14 cellular contexts compared by ENCODE assay signal in genomic region chr1:29503441-29503840, GRCh38.
DNase-seq lines count a peak whose midpoint lies in the region; ATAC-seq and TF ChIP-seq lines count a peak whose summit lies in the region.
"Had no signal": no experiment of that assay in that cellular context is flagged by ENCODE, and none has a peak within 500 bp of the region (broad histone marks: within the 10 kb centered on the region; RNA-seq: fewer than 3 reads in every experiment).

No MANE protein-coding gene starts in this region.

- H3K4me3 ChIP-seq in coronary artery (no peak overlapping the region), stomach (no peak overlapping the region), GM23248 (no peak overlapping the region)
- H3K4me3 ChIP-seq: adrenal gland, lower lobe of right lung, PC-9 had no signal

- peak; percentile 87 for DNase-seq in NCI-H128 (lab: John Stamatoyannopoulos, UW; ENCODE audit: unreplicated experiment)
- peak; percentile 89 for DNase-seq in NCI-H2196 (lab: John Stamatoyannopoulos, UW; ENCODE audit: unreplicated experiment)
- DNase-seq in coronary artery (ENCODE audit: low spot score) = peak; percentile 12
- DNase-seq in stomach = peak; percentile 4
- no peak for DNase-seq in GM23248
- DNase-seq in GM13977 (ENCODE audit: low spot score) = no peak
- DNase-seq in hippocampal formation (lab: John Stamatoyannopoulos, UW) = no peak
- DNase-seq: activated CD4-positive, alpha-beta T cell treated with anti-CD3 and anti-CD28 coated beads for 1 hour; hypothalamus; lower lobe of right lung; PC-9; T-cell had no signal

- no peaks in the 10 kb centered on the region for H3K9me2 ChIP-seq in GM23248 (ENCODE audit: insufficient read depth)

- no peak overlapping the region for H3K27ac ChIP-seq in coronary artery
- H3K27ac ChIP-seq in stomach = no peak overlapping the region
- no peak overlapping the region for H3K27ac ChIP-seq in GM23248
- H3K27ac ChIP-seq: adrenal gland, lower lobe of right lung, PC-9 had no signal

- H3K9me3 ChIP-seq in stomach = no peaks in the 10 kb centered on the region
- no peaks in the 10 kb centered on the region for H3K9me3 ChIP-seq in GM23248 (ENCODE audit: low read depth)
- H3K9me3 ChIP-seq: adrenal gland, lower lobe of right lung had no signal

- no peak overlapping the region for H3K9ac ChIP-seq in GM23248

- ATAC-seq in HG03521 (IDR thresholded peaks at IDR 0.05; ENCODE audit: unreplicated experiment) = no peak
- ATAC-seq: lower lobe of right lung, T-cell had no signal

- H3K4me2 ChIP-seq in GM23248 (ENCODE audit: unreplicated experiment) = no peak overlapping the region
- H3K4me2 ChIP-seq: PC-9 had no signal

- H3K79me2 ChIP-seq in GM23248 (ENCODE audit: insufficient read depth) = no peaks in the 10 kb centered on the region

- intact Hi-C loops in stomach (cut with DNase I; ENCODE audit: low total_unique reads) = no loop called here

- H2AFZ ChIP-seq in GM23248 = no peak overlapping the region
- H2AFZ ChIP-seq: PC-9 had no signal

- WGBS in stomach, 5 donors = 17 to 38% (median 26%) methylated on average over 3 of the region's 3 CpGs
- 44 to 54% methylated on average over 3 of the region's 3 CpGs for WGBS in GM23248 (ENCODE audit: low coverage in 1 of 2, low lambda C conversion rate in 2 of 2, missing lambda C conversion rate in 2 of 2), 2 experiments

- TF ChIP-seq EP300 in stomach (IDR thresholded peaks at IDR 0.05) = no peak

- H3F3A ChIP-seq in GM23248 (ENCODE audit: insufficient read depth) = no peaks in the 10 kb centered on the region

- H3K36me3 ChIP-seq in stomach (no peaks in the 10 kb centered on the region), GM23248 (ENCODE audit: low read depth) (no peaks in the 10 kb centered on the region)
- H3K36me3 ChIP-seq: adrenal gland, lower lobe of right lung had no signal

- TF ChIP-seq CTCF in coronary artery (IDR thresholded peaks at IDR 0.05) (no peak), stomach (IDR thresholded peaks at IDR 0.05) (no peak), GM13977 (IDR thresholded peaks at IDR 0.05; ENCODE audit: extremely low read depth, insufficient read depth, missing control alignments) (no peak)

- H3K27me3 ChIP-seq in stomach (peaks cover 0 to 43% (median 4%) of the 10 kb centered on the region in 3 donors), GM23248 (replicated peaks; ENCODE audit: insufficient read depth) (peaks cover 25% of the 10 kb centered on the region)
- H3K27me3 ChIP-seq: adrenal gland had no signal

- in situ Hi-C loops in GM23248 (cut with MboI) (no loop called here), GM13977 (cut with MboI; ENCODE audit: low pct_unique_long_range_greater_than_20kb, low sequenced_read_pairs, unreplicated experiment) (no loop called here)

- TF ChIP-seq POLR2A in stomach (IDR thresholded peaks at IDR 0.05) = no peak

- H3K4me1 ChIP-seq in stomach (peaks cover 0 to 11% (median 4%) of the 10 kb centered on the region in 4 donors), GM23248 (ENCODE audit: insufficient read depth) (no peaks in the 10 kb centered on the region)
- H3K4me1 ChIP-seq: adrenal gland, lower lobe of right lung had no signal

- no peaks in the 10 kb centered on the region for H4K20me1 ChIP-seq in GM23248 (ENCODE audit: insufficient read depth)

Comparison
In these comparisons a context has a peak if more than half of its experiments do, and no peak if none do; other contexts are left out.
1. DNase-seq: peak in NCI-H128 (single experiment), NCI-H2196 (single experiment), coronary artery (single experiment) and stomach (single experiment); none in GM23248 (single experiment), GM13977 (single experiment) and hippocampal formation (0 of 2).